3 cellular contexts compared by ENCODE assay signal in the genomic region with DNA sequence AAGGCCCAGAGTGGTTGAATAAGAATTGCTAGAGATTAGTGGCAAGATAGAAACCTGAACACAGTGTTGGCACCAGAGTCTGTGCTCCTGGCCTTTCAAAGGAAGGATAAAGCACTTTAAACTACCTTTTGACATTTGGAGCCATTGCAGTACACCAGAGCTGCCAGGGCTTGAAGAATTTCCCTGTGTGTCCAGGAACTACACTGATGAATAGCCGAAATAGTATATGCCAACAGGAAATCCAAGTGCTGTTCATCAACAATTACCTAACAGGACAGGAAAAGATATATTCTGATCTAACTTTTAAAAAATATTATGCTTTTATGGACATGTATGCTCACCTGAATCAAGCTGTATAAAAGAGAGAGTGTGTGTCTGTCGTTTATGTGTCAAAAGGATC.
"Had no signal": no experiment of that assay in that cellular context is flagged by ENCODE, and none has a peak within 500 bp of the region (broad histone marks: within the 10 kb centered on the region; RNA-seq: fewer than 3 reads in every experiment).

No MANE protein-coding gene starts in this region.

- ATAC-seq: GM12878 had no signal

- H3K4me3 ChIP-seq: GM12878 had no signal

- DNase-seq: GDM1, GF-D8 had no signal
